In genomic region chr2:181085729-181086128, GRCh38 we compare ENCODE assay signal across 25 cellular contexts.
A peak's percentile ranks its signal among the peaks of the same experiment; 100 is the strongest.
DNase-seq lines count a peak whose midpoint lies in the region; ATAC-seq, FAIRE-seq and TF ChIP-seq lines count a peak whose summit lies in the region.
"Had no signal": no experiment of that assay in that cellular context is flagged by ENCODE, and none has a peak within 500 bp of the region (broad histone marks: within the 10 kb centered on the region; RNA-seq: fewer than 3 reads in every experiment).

No MANE protein-coding gene starts in this region.

- no peak overlapping the region for H3K9ac ChIP-seq in astrocyte (ENCODE audit: low read length)
- H3K9ac ChIP-seq: BLaER1 treated with 17β-estradiol and CSF1 and Interleukin-3, amounts not matched to agents 10 nM and 100 nM had no signal

- H3K4me1 Mint-ChIP-seq in astrocyte (ENCODE audit: low read depth, unreplicated experiment): no peaks in the 10 kb centered on the region
- H3K4me1 Mint-ChIP-seq: B cell had no signal

- no peaks in the 10 kb centered on the region for H4K20me1 ChIP-seq in astrocyte (ENCODE audit: insufficient read depth, low read length)
- H4K20me1 ChIP-seq: BLaER1 treated with 17β-estradiol and CSF1 and Interleukin-3, amounts not matched to agents 10 nM and 100 nM had no signal

- H2AFZ ChIP-seq in astrocyte (ENCODE audit: low read depth, low read length): no peak overlapping the region

- peaks cover 6% of the 10 kb centered on the region for H3K36me3 Mint-ChIP-seq in astrocyte (ENCODE audit: low read depth, unreplicated experiment)
- H3K36me3 Mint-ChIP-seq: CD8-positive, alpha-beta T cell had no signal

- H3K36me3 ChIP-seq in astrocyte (ENCODE audit: insufficient read depth, low read length) (no peaks in the 10 kb centered on the region), MG63 (no peaks in the 10 kb centered on the region)
- H3K36me3 ChIP-seq: BLaER1 treated with 17β-estradiol and CSF1 and Interleukin-3, amounts not matched to agents 10 nM and 100 nM had no signal

- no peak overlapping the region for H3K27ac Mint-ChIP-seq in astrocyte (ENCODE audit: unreplicated experiment)
- H3K27ac Mint-ChIP-seq: B cell; CD4-positive, alpha-beta T cell; CD8-positive, alpha-beta T cell had no signal

- H3K9me3 ChIP-seq in astrocyte (ENCODE audit: insufficient read depth, low read depth, low read length): no peaks in the 10 kb centered on the region
- no peaks in the 10 kb centered on the region for H3K9me3 ChIP-seq in MG63

- FAIRE-seq in astrocyte (lab: Jason Lieb, UNC) (peak; percentile 13), RCC 7860 (lab: Jason Lieb, UNC) (no peak)
- FAIRE-seq: A549, GM12878, GM12892, GM18507 had no signal

- H3K4me2 ChIP-seq in astrocyte (ENCODE audit: low read length): no peak overlapping the region
- H3K4me2 ChIP-seq: A549 had no signal

- H3K27me3 ChIP-seq in astrocyte (ENCODE audit: insufficient read depth, low read length): no peaks in the 10 kb centered on the region
- H3K27me3 ChIP-seq in MG63: no peaks in the 10 kb centered on the region
- H3K27me3 ChIP-seq: BLaER1 treated with 17β-estradiol and CSF1 and Interleukin-3, amounts not matched to agents 10 nM and 100 nM had no signal

- no peak for TF ChIP-seq CTCF in astrocyte (IDR thresholded peaks at IDR 0.05; ENCODE audit: insufficient read depth, low read depth, low read length)

- no peak overlapping the region for H3K4me3 ChIP-seq in astrocyte (ENCODE audit: insufficient read depth, low read depth, low read length)
- no peak overlapping the region for H3K4me3 ChIP-seq in MG63
- H3K4me3 ChIP-seq: A549; BLaER1 treated with 17β-estradiol and CSF1 and Interleukin-3, amounts not matched to agents 10 nM and 100 nM; GM12878 had no signal

- H3K27ac ChIP-seq in astrocyte (ENCODE audit: low read depth, low read length): no peak overlapping the region
- H3K27ac ChIP-seq: 22Rv1; A549; BLaER1 treated with 17β-estradiol and CSF1 and Interleukin-3, amounts not matched to agents 10 nM and 100 nM; C4-2B had no signal

- no peaks in the 10 kb centered on the region for H3K4me1 ChIP-seq in astrocyte (ENCODE audit: insufficient read depth, low read length)
- H3K4me1 ChIP-seq: A549 had no signal

- peaks cover 7% of the 10 kb centered on the region for H3K9me3 Mint-ChIP-seq in astrocyte (ENCODE audit: unreplicated experiment)
- H3K9me3 Mint-ChIP-seq: CD8-positive, alpha-beta T cell had no signal

- DNase-seq in astrocyte (ENCODE audit: low read depth) (no peak), kidney tubule cell (ENCODE audit: low spot score) (peak; percentile 69), RCC 7860 (ENCODE audit: low spot score) (no peak), MG63 (no peak), COLO829 (ENCODE audit: low spot score) (no peak)
- DNase-seq: AML-193; CD4-positive, alpha-beta T cell; CD8-positive, alpha-beta T cell; COR-L47; DMS 273 treated with DMSO at 0.1 percent for 48 hours; DMS153; DMS53; DMS79; DND-41; EL; GDM1 had no signal

- no peak overlapping the region for H3K4me3 Mint-ChIP-seq in astrocyte (ENCODE audit: unreplicated experiment)
- H3K4me3 Mint-ChIP-seq: B cell; CD4-positive, alpha-beta T cell; CD8-positive, alpha-beta T cell had no signal

- no peaks in the 10 kb centered on the region for H3K27me3 Mint-ChIP-seq in astrocyte (ENCODE audit: low read depth, unreplicated experiment)

- no peaks in the 10 kb centered on the region for H3K79me2 ChIP-seq in astrocyte (ENCODE audit: insufficient read depth, low read length)

- ATAC-seq in HG02610 (IDR thresholded peaks at IDR 0.05; ENCODE audit: unreplicated experiment): peak; percentile 58
- ATAC-seq: A549; CD8-positive, alpha-beta T cell; GM12878 had no signal
